ENCODE assay signal across 14 cellular contexts in the genomic region with DNA sequence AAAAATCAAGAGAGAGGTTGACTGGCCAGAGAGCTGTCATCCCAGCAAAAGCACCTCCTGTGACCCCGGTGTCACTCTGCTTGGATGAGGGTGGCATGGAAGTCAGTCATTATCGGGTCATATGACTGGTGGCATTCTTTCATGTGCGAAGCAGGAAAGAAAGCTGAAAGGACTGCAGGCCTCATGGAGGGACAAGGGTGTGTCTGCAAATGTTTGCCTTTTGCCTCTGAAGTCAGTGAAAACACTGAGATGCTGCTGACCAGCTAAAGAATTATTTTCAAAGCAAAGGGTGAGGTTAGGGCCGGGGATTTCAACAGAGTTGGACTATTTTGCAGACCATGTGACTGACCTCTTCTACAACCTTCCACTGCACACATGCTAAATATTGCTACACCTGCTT.
DNase-seq lines count a peak whose midpoint lies in the region; TF ChIP-seq lines count a peak whose summit lies in the region.
"Had no signal": no experiment of that assay in that cellular context is flagged by ENCODE, and none has a peak within 500 bp of the region (broad histone marks: within the 10 kb centered on the region; RNA-seq: fewer than 3 reads in every experiment).

No MANE protein-coding gene starts in this region.

- H3K9me3 Mint-ChIP-seq in neural progenitor cell, result no peaks in the 10 kb centered on the region
- H3K9me3 Mint-ChIP-seq in CD8-positive, alpha-beta memory T cell, result peaks cover 0 to 12% (median 0%) of the 10 kb centered on the region in 5 donors
- H3K9me3 Mint-ChIP-seq: activated CD4-positive, alpha-beta T cell treated with anti-CD3 and anti-CD28 coated beads, Interleukin-2, amount 10 ng/mL, durations not matched to agents 7 days and 5 days; activated naive CD4-positive, alpha-beta T cell treated with anti-CD3 and anti-CD28 coated beads for 36 hours had no signal

- H3K27ac Mint-ChIP-seq in neural progenitor cell, result peak overlapping the region; percentile 97
- H3K27ac Mint-ChIP-seq in CD8-positive, alpha-beta memory T cell, result peak overlapping the region in 1 of 8 donors; percentile 59
- H3K27ac Mint-ChIP-seq: activated CD4-positive, alpha-beta T cell treated with anti-CD3 and anti-CD28 coated beads, Interleukin-2, amount 10 ng/mL, durations not matched to agents 7 days and 5 days; activated naive CD4-positive, alpha-beta T cell treated with anti-CD3 and anti-CD28 coated beads for 36 hours had no signal

- H3K79me2 ChIP-seq in DOHH2 (ENCODE audit: control insufficient read depth, low read length), result no peaks in the 10 kb centered on the region
- no peaks in the 10 kb centered on the region for H3K79me2 ChIP-seq in neural progenitor cell (ENCODE audit: low read depth)

- peak; percentile 95 for DNase-seq in NCI-H748 (lab: John Stamatoyannopoulos, UW; ENCODE audit: unreplicated experiment)
- peak; percentile 6 to 48 for DNase-seq in foreskin fibroblast
- DNase-seq in neural progenitor cell (ENCODE audit: low spot score), result no peak
- DNase-seq in ovary, result no peak
- DNase-seq in CD8-positive, alpha-beta memory T cell, result no peak
- no peak for DNase-seq in C1 segment of cervical spinal cord (lab: John Stamatoyannopoulos, UW)
- DNase-seq in NCI-H446 treated with DMSO at 0.1 percent for 48 hours (lab: John Stamatoyannopoulos, UW), result no peak
- DNase-seq: activated CD4-positive, alpha-beta T cell treated with anti-CD3 and anti-CD28 coated beads, Interleukin-2, amount 10 ng/mL, durations not matched to agents 7 days and 5 days; activated naive CD4-positive, alpha-beta T cell treated with anti-CD3 and anti-CD28 coated beads for 36 hours; effector CD8-positive, alpha-beta T cell; HCEC 1CT; posterior cingulate gyrus had no signal

- H3K27ac ChIP-seq in DOHH2 (ENCODE audit: low read depth, low read length) (peak overlapping the region; percentile 90), neural progenitor cell (no peak overlapping the region), ovary (no peak overlapping the region)
- no peak overlapping the region for H3K27ac ChIP-seq in CD8-positive, alpha-beta memory T cell (ENCODE audit: low read depth, low read length)

- H3K4me1 ChIP-seq in DOHH2 (ENCODE audit: control insufficient read depth, low read length), result peaks cover 90% of the 10 kb centered on the region
- H3K4me1 ChIP-seq in neural progenitor cell, result peaks cover 67% of the 10 kb centered on the region
- peaks cover 4% of the 10 kb centered on the region for H3K4me1 ChIP-seq in ovary (ENCODE audit: insufficient read depth)
- no peaks in the 10 kb centered on the region for H3K4me1 ChIP-seq in CD8-positive, alpha-beta memory T cell (ENCODE audit: insufficient read depth, low read length)

- TF ChIP-seq CTCF in DOHH2 (IDR thresholded peaks at IDR 0.05; ENCODE audit: low read depth, low read length, poor library complexity, severe bottlenecking), result no peak
- no peak for TF ChIP-seq CTCF in foreskin fibroblast (IDR thresholded peaks at IDR 0.05; ENCODE audit: low read depth, low read length)
- no peak for TF ChIP-seq CTCF in neural progenitor cell (IDR thresholded peaks at IDR 0.05)
- no peak for TF ChIP-seq CTCF in ovary (IDR thresholded peaks at IDR 0.05)

- CTCF ChIA-PET in CD8-positive, alpha-beta memory T cell (lab: Charles Lee), result no interaction called here

- no peaks in the 10 kb centered on the region for H3K9me2 ChIP-seq in DOHH2 (replicated peaks; ENCODE audit: control insufficient read depth, low read length)

- H3F3A ChIP-seq in DOHH2 (ENCODE audit: control insufficient read depth, insufficient read depth) (peaks cover 32% of the 10 kb centered on the region), neural progenitor cell (ENCODE audit: low read depth) (peaks cover 5% of the 10 kb centered on the region)

- H3K4me2 ChIP-seq in DOHH2 (ENCODE audit: low read length) (peak overlapping the region; percentile 77), neural progenitor cell (peak overlapping the region; percentile 40)

- no peak for TF ChIP-seq EP300 in ovary (IDR thresholded peaks at IDR 0.05)

- POLR2A ChIA-PET in CD8-positive, alpha-beta memory T cell (lab: Charles Lee), result no interaction called here

- TF ChIP-seq POLR2A in ovary (IDR thresholded peaks at IDR 0.05), result no peak

- no peaks in the 10 kb centered on the region for H3K36me3 Mint-ChIP-seq in neural progenitor cell
- H3K36me3 Mint-ChIP-seq in CD8-positive, alpha-beta memory T cell, result no peaks in the 10 kb centered on the region

- 0 out of 2 replicates have a peak, but pooled peaks cover 2% of the 10 kb centered on the region for H3K36me3 ChIP-seq in DOHH2 (ENCODE audit: control insufficient read depth, low read length)
- H3K36me3 ChIP-seq in neural progenitor cell, result no peaks in the 10 kb centered on the region
- H3K36me3 ChIP-seq in ovary, result no peaks in the 10 kb centered on the region
- no peaks in the 10 kb centered on the region for H3K36me3 ChIP-seq in CD8-positive, alpha-beta memory T cell (ENCODE audit: insufficient read depth, low read length)
- H3K36me3 ChIP-seq: upper lobe of left lung had no signal

- no peak overlapping the region for H2AFZ ChIP-seq in neural progenitor cell (replicated peaks)

- H3K4me3 ChIP-seq in DOHH2 (ENCODE audit: low read length) (peak overlapping the region; percentile 46), foreskin fibroblast (ENCODE audit: low read depth in 1 of 2, low read length in 2 of 2) (no peak overlapping the region), neural progenitor cell (no peak overlapping the region), ovary (no peak overlapping the region)
- H3K4me3 ChIP-seq in CD8-positive, alpha-beta memory T cell (ENCODE audit: low read length), result no peak overlapping the region
- H3K4me3 ChIP-seq: upper lobe of left lung had no signal

- peaks cover 86% of the 10 kb centered on the region for H3K4me1 Mint-ChIP-seq in neural progenitor cell
- no peaks in the 10 kb centered on the region for H3K4me1 Mint-ChIP-seq in CD8-positive, alpha-beta memory T cell
- H3K4me1 Mint-ChIP-seq: activated CD4-positive, alpha-beta T cell treated with anti-CD3 and anti-CD28 coated beads, Interleukin-2, amount 10 ng/mL, durations not matched to agents 7 days and 5 days had no signal

- H3K9me3 ChIP-seq in DOHH2 (ENCODE audit: control insufficient read depth, insufficient read depth, low read length) (no peaks in the 10 kb centered on the region), neural progenitor cell (ENCODE audit: low read depth) (no peaks in the 10 kb centered on the region), ovary (no peaks in the 10 kb centered on the region)
- H3K9me3 ChIP-seq in CD8-positive, alpha-beta memory T cell (ENCODE audit: low read length), result no peaks in the 10 kb centered on the region
- H3K9me3 ChIP-seq: upper lobe of left lung had no signal

- H3K9ac ChIP-seq in neural progenitor cell, result no peak overlapping the region

- intact Hi-C loops in ovary (cut with DNase I), result no loop called here

- H3K4me3 Mint-ChIP-seq in neural progenitor cell, result peak overlapping the region; percentile 62
- H3K4me3 Mint-ChIP-seq in CD8-positive, alpha-beta memory T cell, result no peak overlapping the region
- H3K4me3 Mint-ChIP-seq: activated CD4-positive, alpha-beta T cell treated with anti-CD3 and anti-CD28 coated beads, Interleukin-2, amount 10 ng/mL, durations not matched to agents 7 days and 5 days; activated naive CD4-positive, alpha-beta T cell treated with anti-CD3 and anti-CD28 coated beads for 36 hours had no signal

- WGBS in ovary, 3 donors, result 25 to 53% (median 50%) methylated on average over 4 of the region's 4 CpGs

- no peaks in the 10 kb centered on the region for H4K20me1 ChIP-seq in DOHH2 (ENCODE audit: control insufficient read depth, insufficient read depth, low read depth, low read length)
- no peaks in the 10 kb centered on the region for H4K20me1 ChIP-seq in neural progenitor cell (ENCODE audit: low read depth)

- peaks cover 5% of the 10 kb centered on the region for H3K27me3 Mint-ChIP-seq in neural progenitor cell (ENCODE audit: insufficient read depth, low read depth)
- no peaks in the 10 kb centered on the region for H3K27me3 Mint-ChIP-seq in CD8-positive, alpha-beta memory T cell
- H3K27me3 Mint-ChIP-seq: activated CD4-positive, alpha-beta T cell treated with anti-CD3 and anti-CD28 coated beads, Interleukin-2, amount 10 ng/mL, durations not matched to agents 7 days and 5 days had no signal

- H3K27me3 ChIP-seq in DOHH2 (ENCODE audit: control insufficient read depth, low read length) (no peaks in the 10 kb centered on the region), neural progenitor cell (no peaks in the 10 kb centered on the region), ovary (no peaks in the 10 kb centered on the region)
- no peaks in the 10 kb centered on the region for H3K27me3 ChIP-seq in CD8-positive, alpha-beta memory T cell (ENCODE audit: insufficient read depth, low read length, poor library complexity, severe bottlenecking)
- H3K27me3 ChIP-seq: upper lobe of left lung had no signal

Comparison
In these comparisons a context has a peak if more than half of its experiments do, and no peak if none do; other contexts are left out.
1. DNase-seq: peak in NCI-H748 (single experiment) and foreskin fibroblast (2 of 2); none in neural progenitor cell (single experiment), ovary (0 of 5), CD8-positive, alpha-beta memory T cell (0 of 5), C1 segment of cervical spinal cord (0 of 14) and NCI-H446 treated with DMSO at 0.1 percent for 48 hours (single experiment).